ENCODE assay signal across 8 cellular contexts in genomic region chr15:71386448-71387236, GRCh38.
DNase-seq lines count a peak whose midpoint lies in the region; ATAC-seq and TF ChIP-seq lines count a peak whose summit lies in the region.

No MANE protein-coding gene starts in this region.

- ATAC-seq in HG03571 (IDR thresholded peaks at IDR 0.05; ENCODE audit: unreplicated experiment): no peak

- H3K9me3 ChIP-seq in NT2/D1 (ENCODE audit: insufficient read depth, low read length): no peaks in the 10 kb centered on the region

- H3K9me3 Mint-ChIP-seq in progenitor cell of endocrine pancreas (ENCODE audit: low read depth): no peaks in the 10 kb centered on the region

- no peak overlapping the region for H3K9ac ChIP-seq in NT2/D1 (ENCODE audit: insufficient read length, low read depth)

- H3K36me3 ChIP-seq in GM06990 (ENCODE audit: control insufficient read depth, insufficient read depth, low read length) (no peaks in the 10 kb centered on the region), NT2/D1 (ENCODE audit: insufficient read depth, insufficient read length, low read length) (no peaks in the 10 kb centered on the region)

- peaks cover 63% of the 10 kb centered on the region for H3K27me3 Mint-ChIP-seq in progenitor cell of endocrine pancreas

- H3K4me3 Mint-ChIP-seq in progenitor cell of endocrine pancreas (ENCODE audit: low read depth): no peak overlapping the region

- H3K27ac Mint-ChIP-seq in progenitor cell of endocrine pancreas: no peak overlapping the region

- H3K4me3 ChIP-seq in GM06990 (replicated peaks; ENCODE audit: low read depth, low read length) (no peak overlapping the region), NT2/D1 (ENCODE audit: insufficient read length, low read depth) (no peak overlapping the region), epithelial cell of proximal tubule (ENCODE audit: low read depth, low read length) (no peak overlapping the region)

- H3K36me3 Mint-ChIP-seq in progenitor cell of endocrine pancreas (ENCODE audit: insufficient read depth): no peaks in the 10 kb centered on the region

- TF ChIP-seq CTCF in GM06990 (IDR thresholded peaks at IDR 0.05; ENCODE audit: insufficient read depth, low read length, poor library complexity, severe bottlenecking) (peak; percentile 19), epithelial cell of proximal tubule (conservative IDR thresholded peaks at IDR 0.05; ENCODE audit: low read depth, low read length) (peak; percentile 39), progenitor cell of endocrine pancreas (IDR thresholded peaks at IDR 0.05; ENCODE audit: unreplicated experiment) (peak; percentile 56)

- H3K27me3 ChIP-seq in GM06990 (replicated peaks; ENCODE audit: control insufficient read depth, insufficient read depth, low read length): no peaks in the 10 kb centered on the region; the same call in 1 of the 2 replicates
- H3K27me3 ChIP-seq in NT2/D1 (ENCODE audit: insufficient read depth, insufficient read length): no peaks in the 10 kb centered on the region

- peaks cover 2% of the 10 kb centered on the region for H3K4me1 Mint-ChIP-seq in progenitor cell of endocrine pancreas (ENCODE audit: low read depth)

- H3K4me1 ChIP-seq in NT2/D1 (ENCODE audit: insufficient read depth, insufficient read length): peaks cover 4% of the 10 kb centered on the region

- no peak for DNase-seq in GM06990 (ENCODE audit: extremely low read depth, insufficient read length)
- peak; percentile 86 for DNase-seq in NT2/D1 (ENCODE audit: low read depth, low spot score)
- no peak for DNase-seq in epithelial cell of proximal tubule (ENCODE audit: low read depth)
- DNase-seq in progenitor cell of endocrine pancreas (ENCODE audit: low spot score, unreplicated experiment): no peak
- DNase-seq in GDM1 (lab: John Stamatoyannopoulos, UW): no peak
- DNase-seq in glomerular visceral epithelial cell (ENCODE audit: extremely low spot score): no peak
- DNase-seq in stimulated activated CD4-positive, alpha-beta T cell treated with anti-CD3 and anti-CD28 coated beads, Interleukin-4, amount 100 ng/mL, for 4 hours: no peak
